In genomic region chr1:203733009-203733863, GRCh38 we compare ENCODE assay signal across 1 cellular context.
TF ChIP-seq lines count a peak whose summit lies in the region.

No MANE protein-coding gene starts in this region.

TF ChIP-seq in K562, 482 proteins besides CTCF, POLR2A, EP300 and RAD21 (continued from another document and continues in another):
- TF ChIP-seq MGA (IDR thresholded peaks at IDR 0.05) = peak; percentile 69
- TF ChIP-seq MAX (CRISPR knock-in tag; IDR thresholded peaks at IDR 0.05) = peak; percentile 50; the same call in 1 of the 2 replicates
- TF ChIP-seq TCF3 (CRISPR knock-in tag; IDR thresholded peaks at IDR 0.05) = peak; percentile 26; the same call in 1 of the 2 replicates
- TF ChIP-seq POLR3G (IDR thresholded peaks at IDR 0.05; ENCODE audit: extremely low read depth, insufficient read length, insufficient replicate concordance) = no peak
- TF ChIP-seq BACH1 (tag; IDR thresholded peaks at IDR 0.05) = peak; percentile 74; the same call in 1 of the 2 replicates
- no peak for TF ChIP-seq DMBX1 (CRISPR knock-in tag; IDR thresholded peaks at IDR 0.05; ENCODE audit: borderline replicate concordance)
- TF ChIP-seq FOXJ2 (tag; IDR thresholded peaks at IDR 0.05) = no peak
- TF ChIP-seq EZH2 (IDR thresholded peaks at IDR 0.05; ENCODE audit: borderline replicate concordance, low read depth, low read length) = no peak
- TF ChIP-seq ARID3B (CRISPR knock-in tag; IDR thresholded peaks at IDR 0.05; ENCODE audit: borderline replicate concordance) = no peak
- no peak for TF ChIP-seq BRF2 (IDR thresholded peaks at IDR 0.05; ENCODE audit: borderline replicate concordance, insufficient read depth, insufficient read length)
- TF ChIP-seq ELF4 (CRISPR knock-in tag; IDR thresholded peaks at IDR 0.05) = 0 out of 2 replicates have a peak, but pooled peaks have one; percentile 25
- no peak for TF ChIP-seq SNRNP70 (optimal IDR thresholded peaks at IDR 0.05; ENCODE audit: low read depth, low read length)
- TF ChIP-seq MXD1 (CRISPR knock-in tag; IDR thresholded peaks at IDR 0.05; ENCODE audit: borderline replicate concordance, poor library complexity, severe bottlenecking) = no peak
- no peak for TF ChIP-seq ETS1 (conservative IDR thresholded peaks at IDR 0.05; ENCODE audit: control insufficient read depth, low read depth, low read length)
- peak in 1 of 3 experiments; percentile 83; a peak in 2 of 6 replicates for TF ChIP-seq ZBTB11 (CRISPR knock-in tag; IDR thresholded peaks at IDR 0.05)
- TF ChIP-seq ATF4 (CRISPR knock-in tag; IDR thresholded peaks at IDR 0.05) = no peak
- peak; percentile 37; the same call in 1 of the 2 replicates for TF ChIP-seq ZNF395 (CRISPR knock-in tag; IDR thresholded peaks at IDR 0.05)
- TF ChIP-seq TGIF2 (CRISPR knock-in tag; IDR thresholded peaks at IDR 0.05) = no peak
- TF ChIP-seq NFIX (CRISPR knock-in tag; IDR thresholded peaks at IDR 0.05; ENCODE audit: low read depth) = no peak
- TF ChIP-seq USF2 (CRISPR knock-in tag; IDR thresholded peaks at IDR 0.05) = peak; percentile 63; the same call in 1 of the 2 replicates
- TF ChIP-seq PCBP1 (IDR thresholded peaks at IDR 0.05; ENCODE audit: low read depth, low read length, poor library complexity, severe bottlenecking) = no peak
- 0 out of 4 replicates have a peak, but pooled peaks of 1 of the 2 experiments have one; percentile 21 for TF ChIP-seq FOXK2 (conservative IDR thresholded peaks at IDR 0.05 in 1 of 2, IDR thresholded peaks at IDR 0.05 in 1 of 2; ENCODE audit: low read depth in 2 of 2)
- 0 out of 3 replicates have a peak, but pooled peaks of 1 of the 2 experiments have one; percentile 41 for TF ChIP-seq CBX3 (IDR thresholded peaks at IDR 0.05; ENCODE audit: borderline replicate concordance in 1 of 2, low read length in 2 of 2)
- TF ChIP-seq ZNF740 (CRISPR knock-in tag; IDR thresholded peaks at IDR 0.05) = 0 out of 2 replicates have a peak, but pooled peaks have one; percentile 18
- no peak for TF ChIP-seq ZNF740 (tag; IDR thresholded peaks at IDR 0.05)
